Comparison of ENCODE assay signal across 12 cellular contexts in the genomic region with DNA sequence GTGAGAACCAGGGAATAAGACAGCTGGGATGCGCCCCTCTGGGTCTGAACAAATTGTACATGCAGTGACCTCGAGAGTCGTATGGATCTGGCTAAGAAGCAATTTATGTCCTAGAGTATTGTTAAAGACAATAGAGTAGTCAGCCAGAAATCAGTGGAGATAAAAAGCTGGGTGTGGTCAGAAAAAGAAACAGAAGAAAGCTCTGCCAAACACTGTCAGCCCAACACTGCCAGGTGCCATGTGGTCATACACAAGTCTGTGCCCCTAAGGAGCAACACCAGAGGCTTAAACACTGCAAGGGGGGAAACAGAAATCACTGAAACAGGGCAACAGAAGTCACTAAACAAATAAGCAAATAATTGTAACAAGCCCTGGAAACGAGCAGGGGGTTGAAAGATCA.
DNase-seq lines count a peak whose midpoint lies in the region; ATAC-seq and TF ChIP-seq lines count a peak whose summit lies in the region.
"Had no signal": no experiment of that assay in that cellular context is flagged by ENCODE, and none has a peak within 500 bp of the region (broad histone marks: within the 10 kb centered on the region; RNA-seq: fewer than 3 reads in every experiment).

No MANE protein-coding gene starts in this region.

- H3K4me3 Mint-ChIP-seq in stimulated activated naive CD8-positive, alpha-beta T cell treated with anti-CD3 and anti-CD28 coated beads, Interleukin-15, Interleukin-2, amounts not matched to agents 100 ng/mL and 50 ng/mL, for 24 hours, result no peak overlapping the region
- H3K4me3 Mint-ChIP-seq in effector memory CD8-positive, alpha-beta T cell, result no peak overlapping the region
- H3K4me3 Mint-ChIP-seq: activated B cell treated with CpG ODN at 0.5 μM for 24 hours had no signal

- DNase-seq in NCI-H1092 treated with DMSO at 0.1 percent for 48 hours (lab: John Stamatoyannopoulos, UW) (peak; percentile 38), NCI-H1092 (lab: John Stamatoyannopoulos, UW) (no peak), cerebellum (ENCODE audit: low spot score) (no peak), coronary artery (ENCODE audit: low spot score) (no peak)
- no peak for DNase-seq in stimulated activated naive CD8-positive, alpha-beta T cell treated with anti-CD3 and anti-CD28 coated beads, Interleukin-15, Interleukin-2, amounts not matched to agents 100 U/mL and 50 U/mL, for 24 hours
- DNase-seq in effector memory CD8-positive, alpha-beta T cell, result no peak
- DNase-seq: activated B cell treated with CpG ODN at 0.5 μM for 24 hours; CD8-positive, alpha-beta memory T cell; MV-4-11 had no signal

- H3K4me1 Mint-ChIP-seq in stimulated activated naive CD8-positive, alpha-beta T cell treated with anti-CD3 and anti-CD28 coated beads, Interleukin-15, Interleukin-2, amounts not matched to agents 100 ng/mL and 50 ng/mL, for 24 hours (ENCODE audit: low read depth), result peaks cover 43% of the 10 kb centered on the region
- H3K4me1 Mint-ChIP-seq in effector memory CD8-positive, alpha-beta T cell (ENCODE audit: low read depth in 2 of 2), result peaks cover 32 to 38% of the 10 kb centered on the region in 2 donors

- H3K27ac ChIP-seq in coronary artery, result no peak overlapping the region
- H3K27ac ChIP-seq: SK-N-MC had no signal

- H3K36me3 Mint-ChIP-seq in stimulated activated naive CD8-positive, alpha-beta T cell treated with anti-CD3 and anti-CD28 coated beads, Interleukin-15, Interleukin-2, amounts not matched to agents 100 ng/mL and 50 ng/mL, for 24 hours (ENCODE audit: low read depth), result peaks cover 14% of the 10 kb centered on the region
- H3K36me3 Mint-ChIP-seq in effector memory CD8-positive, alpha-beta T cell (ENCODE audit: insufficient read depth), result peaks cover 8% of the 10 kb centered on the region

- no peak for TF ChIP-seq CTCF in coronary artery (IDR thresholded peaks at IDR 0.05)

- ATAC-seq in stimulated activated naive CD8-positive, alpha-beta T cell treated with anti-CD3 and anti-CD28 coated beads, Interleukin-15, Interleukin-2, amounts not matched to agents 100 U/mL and 50 U/mL, for 24 hours, result no peak
- ATAC-seq in effector memory CD8-positive, alpha-beta T cell (replicated peaks), result no peak
- ATAC-seq in GM21529 (IDR thresholded peaks at IDR 0.05; ENCODE audit: unreplicated experiment), result no peak

- no peaks in the 10 kb centered on the region for H3K27me3 Mint-ChIP-seq in stimulated activated naive CD8-positive, alpha-beta T cell treated with anti-CD3 and anti-CD28 coated beads, Interleukin-15, Interleukin-2, amounts not matched to agents 100 ng/mL and 50 ng/mL, for 24 hours
- H3K27me3 Mint-ChIP-seq in effector memory CD8-positive, alpha-beta T cell, result no peaks in the 10 kb centered on the region
- H3K27me3 Mint-ChIP-seq: activated B cell treated with CpG ODN at 0.5 μM for 24 hours; CD8-positive, alpha-beta memory T cell had no signal

- H3K27ac Mint-ChIP-seq in stimulated activated naive CD8-positive, alpha-beta T cell treated with anti-CD3 and anti-CD28 coated beads, Interleukin-15, Interleukin-2, amounts not matched to agents 100 ng/mL and 50 ng/mL, for 24 hours, result peak overlapping the region; percentile 16
- peak overlapping the region; percentile 62 to 79 for H3K27ac Mint-ChIP-seq in effector memory CD8-positive, alpha-beta T cell
- H3K27ac Mint-ChIP-seq: activated B cell treated with CpG ODN at 0.5 μM for 24 hours had no signal

- H3K9me3 Mint-ChIP-seq in stimulated activated naive CD8-positive, alpha-beta T cell treated with anti-CD3 and anti-CD28 coated beads, Interleukin-15, Interleukin-2, amounts not matched to agents 100 ng/mL and 50 ng/mL, for 24 hours, result no peaks in the 10 kb centered on the region
- no peaks in the 10 kb centered on the region for H3K9me3 Mint-ChIP-seq in effector memory CD8-positive, alpha-beta T cell
- H3K9me3 Mint-ChIP-seq: activated B cell treated with CpG ODN at 0.5 μM for 24 hours; CD8-positive, alpha-beta memory T cell had no signal

- no peak overlapping the region for H3K4me3 ChIP-seq in coronary artery
- H3K4me3 ChIP-seq: SK-N-MC had no signal
